ENCODE assay signal across 11 cellular contexts in the genomic region with DNA sequence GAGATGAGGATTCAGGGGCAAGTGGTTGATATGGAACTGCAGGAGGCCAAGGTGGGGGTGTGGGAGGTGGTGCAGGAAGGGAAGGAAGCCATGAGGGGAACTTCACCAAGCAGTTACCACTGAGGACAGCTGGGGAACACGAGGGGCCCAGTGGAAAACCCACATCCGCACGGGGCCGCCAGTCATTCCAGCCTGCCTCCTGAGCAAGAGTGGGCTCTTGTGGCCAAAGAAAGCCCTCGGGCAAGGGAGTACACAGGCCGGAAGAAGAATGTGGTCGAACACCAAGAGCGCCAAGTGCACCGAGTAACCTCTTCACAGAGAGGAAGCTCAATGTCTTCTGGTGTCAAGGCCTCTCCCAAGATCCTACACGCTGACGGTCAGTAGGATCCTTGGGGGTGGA.
DNase-seq lines count a peak whose midpoint lies in the region; ATAC-seq and TF ChIP-seq lines count a peak whose summit lies in the region.
"Had no signal": no experiment of that assay in that cellular context is flagged by ENCODE, and none has a peak within 500 bp of the region (broad histone marks: within the 10 kb centered on the region; RNA-seq: fewer than 3 reads in every experiment).

No MANE protein-coding gene starts in this region.

- H3K9me3 ChIP-seq in naive thymus-derived CD4-positive, alpha-beta T cell (ENCODE audit: control insufficient read depth in 2 of 3, low read length in 3 of 3): no peaks in the 10 kb centered on the region
- H3K9me3 ChIP-seq in prostate gland: no peaks in the 10 kb centered on the region
- no peaks in the 10 kb centered on the region for H3K9me3 ChIP-seq in vagina

- peaks cover 2 to 4% of the 10 kb centered on the region in 2 donors for H3K36me3 Mint-ChIP-seq in CD14-positive monocyte
- peaks cover 3% of the 10 kb centered on the region for H3K36me3 Mint-ChIP-seq in activated CD4-positive, alpha-beta memory T cell treated with anti-CD3 and anti-CD28 coated beads, Interleukin-2, amount 10 ng/mL, durations not matched to agents 7 days and 5 days (ENCODE audit: low read depth)
- peaks cover 0 to 17% (median 4%) of the 10 kb centered on the region in 5 donors for H3K36me3 Mint-ChIP-seq in naive thymus-derived CD4-positive, alpha-beta T cell

- POLR2A ChIA-PET in activated CD4-positive, alpha-beta memory T cell treated with anti-CD3 and anti-CD28 coated beads, Interleukin-2, amount 10 ng/mL, durations not matched to agents 7 days and 5 days (lab: Charles Lee): interaction anchor here (1.0 kb wide), 1 partner anchor 9 kb away, joined by 3 read pairs; no protein-coding TSS in a partner anchor
- POLR2A ChIA-PET in naive thymus-derived CD4-positive, alpha-beta T cell (lab: Charles Lee): interaction anchor here (0.6 to 2.0 kb wide), 5 partner anchors 10 to 50 kb away, joined by 3 to 5 read pairs (median 4); no protein-coding TSS in a partner anchor

- DNase-seq in CD14-positive monocyte (ENCODE audit: low spot score) (no peak), DMS153 treated with DMSO at 0.1 percent for 48 hours (lab: John Stamatoyannopoulos, UW; ENCODE audit: unreplicated experiment) (no peak), NCI-H82 (lab: John Stamatoyannopoulos, UW) (no peak), prostate gland (ENCODE audit: low spot score) (no peak), vagina (ENCODE audit: extremely low spot score in 2 of 2) (no peak)
- DNase-seq in activated CD4-positive, alpha-beta memory T cell treated with anti-CD3 and anti-CD28 coated beads, Interleukin-2, amount 10 ng/mL, durations not matched to agents 7 days and 5 days: peak; percentile 22
- peak in 1 of 9 donors; percentile 11 for DNase-seq in naive thymus-derived CD4-positive, alpha-beta T cell
- DNase-seq: activated CD4-positive, CD25-positive, alpha-beta regulatory T cell had no signal

- peak overlapping the region; percentile 69 to 82 for H3K4me3 Mint-ChIP-seq in CD14-positive monocyte
- H3K4me3 Mint-ChIP-seq in activated CD4-positive, alpha-beta memory T cell treated with anti-CD3 and anti-CD28 coated beads, Interleukin-2, amount 10 ng/mL, durations not matched to agents 7 days and 5 days: no peak overlapping the region
- H3K4me3 Mint-ChIP-seq in naive thymus-derived CD4-positive, alpha-beta T cell: peak overlapping the region in 3 of 10 donors; percentile 7 to 36 (median 8)

- peaks cover 0 to 12% of the 10 kb centered on the region in 2 donors for H3K4me1 ChIP-seq in naive thymus-derived CD4-positive, alpha-beta T cell (ENCODE audit: control insufficient read depth in 2 of 2, insufficient read depth in 2 of 2, low read length in 2 of 2)
- H3K4me1 ChIP-seq in prostate gland (replicated peaks): no peaks in the 10 kb centered on the region
- no peaks in the 10 kb centered on the region for H3K4me1 ChIP-seq in vagina

- peak overlapping the region; percentile 6 to 90 (median 48) for H3K27ac Mint-ChIP-seq in CD14-positive monocyte
- no peak overlapping the region for H3K27ac Mint-ChIP-seq in activated CD4-positive, alpha-beta memory T cell treated with anti-CD3 and anti-CD28 coated beads, Interleukin-2, amount 10 ng/mL, durations not matched to agents 7 days and 5 days
- H3K27ac Mint-ChIP-seq in naive thymus-derived CD4-positive, alpha-beta T cell: peak overlapping the region in 5 of 9 donors; percentile 4 to 62 (median 37)

- intact Hi-C loops in CD14-positive monocyte (cut with micrococcal nuclease): no loop called here
- intact Hi-C loops in naive thymus-derived CD4-positive, alpha-beta T cell (cut with micrococcal nuclease): no loop called here
- intact Hi-C loops in prostate gland (cut with DNase I): no loop called here
- intact Hi-C loops in vagina (cut with DNase I): no loop called here

- H3K4me3 ChIP-seq in naive thymus-derived CD4-positive, alpha-beta T cell (ENCODE audit: low read length): no peak overlapping the region
- H3K4me3 ChIP-seq in prostate gland (no peak overlapping the region), vagina (no peak overlapping the region)
- H3K4me3 ChIP-seq: cardiac muscle cell had no signal

- no peaks in the 10 kb centered on the region for H3K27me3 ChIP-seq in naive thymus-derived CD4-positive, alpha-beta T cell (ENCODE audit: control insufficient read depth in 2 of 2, insufficient read depth in 2 of 2, low read length in 2 of 2)
- H3K27me3 ChIP-seq in prostate gland (replicated peaks; ENCODE audit: insufficient read depth) (no peaks in the 10 kb centered on the region), vagina (no peaks in the 10 kb centered on the region)
- H3K27me3 ChIP-seq: cardiac muscle cell had no signal

- CTCF ChIA-PET in activated CD4-positive, alpha-beta memory T cell treated with anti-CD3 and anti-CD28 coated beads, Interleukin-2, amount 10 ng/mL, durations not matched to agents 7 days and 5 days (lab: Charles Lee): no interaction called here
- CTCF ChIA-PET in naive thymus-derived CD4-positive, alpha-beta T cell (lab: Charles Lee): interaction anchor here (0.9 to 1.4 kb wide), 2 partner anchors 9 to 11 kb away, joined by 3 read pairs; no protein-coding TSS in a partner anchor

- TF ChIP-seq POLR2A in prostate gland (IDR thresholded peaks at IDR 0.05): no peak
- no peak for TF ChIP-seq POLR2A in vagina (IDR thresholded peaks at IDR 0.05)

- H3K27ac ChIP-seq in naive thymus-derived CD4-positive, alpha-beta T cell (ENCODE audit: low read depth, low read length): no peak overlapping the region
- no peak overlapping the region for H3K27ac ChIP-seq in prostate gland
- no peak overlapping the region for H3K27ac ChIP-seq in vagina
- H3K27ac ChIP-seq: cardiac muscle cell had no signal

- WGBS in prostate gland: 84% methylated on average over 11 of the region's 11 CpGs

- peak; percentile 90 for ATAC-seq in GM21423 (IDR thresholded peaks at IDR 0.05; ENCODE audit: unreplicated experiment)
- ATAC-seq in naive thymus-derived CD4-positive, alpha-beta T cell: peak; percentile 68
- ATAC-seq: Panc1 had no signal

- no peaks in the 10 kb centered on the region for H3K36me3 ChIP-seq in naive thymus-derived CD4-positive, alpha-beta T cell (ENCODE audit: control insufficient read depth in 2 of 3, insufficient read depth in 3 of 3, low read length in 3 of 3)
- H3K36me3 ChIP-seq in prostate gland (no peaks in the 10 kb centered on the region), vagina (no peaks in the 10 kb centered on the region)
- H3K36me3 ChIP-seq: cardiac muscle cell had no signal

- H3K27me3 Mint-ChIP-seq in CD14-positive monocyte (ENCODE audit: low read depth in 3 of 3): peaks cover 0 to 3% (median 1%) of the 10 kb centered on the region in 3 donors
- H3K27me3 Mint-ChIP-seq in activated CD4-positive, alpha-beta memory T cell treated with anti-CD3 and anti-CD28 coated beads, Interleukin-2, amount 10 ng/mL, durations not matched to agents 7 days and 5 days: no peaks in the 10 kb centered on the region
- H3K27me3 Mint-ChIP-seq in naive thymus-derived CD4-positive, alpha-beta T cell: no peaks in the 10 kb centered on the region

- peaks cover 4 to 9% (median 8%) of the 10 kb centered on the region in 7 donors for H3K9me3 Mint-ChIP-seq in CD14-positive monocyte
- H3K9me3 Mint-ChIP-seq in activated CD4-positive, alpha-beta memory T cell treated with anti-CD3 and anti-CD28 coated beads, Interleukin-2, amount 10 ng/mL, durations not matched to agents 7 days and 5 days: peaks cover 11% of the 10 kb centered on the region
- H3K9me3 Mint-ChIP-seq in naive thymus-derived CD4-positive, alpha-beta T cell: peaks cover 0 to 13% (median 4%) of the 10 kb centered on the region in 11 donors

- peaks cover 32% of the 10 kb centered on the region for H3K4me1 Mint-ChIP-seq in CD14-positive monocyte
- H3K4me1 Mint-ChIP-seq in activated CD4-positive, alpha-beta memory T cell treated with anti-CD3 and anti-CD28 coated beads, Interleukin-2, amount 10 ng/mL, durations not matched to agents 7 days and 5 days: peaks cover 13% of the 10 kb centered on the region
- peaks cover 20 to 45% (median 40%) of the 10 kb centered on the region in 7 donors for H3K4me1 Mint-ChIP-seq in naive thymus-derived CD4-positive, alpha-beta T cell

- TF ChIP-seq CTCF in CD14-positive monocyte (IDR thresholded peaks at IDR 0.05): no peak
- no peak for TF ChIP-seq CTCF in prostate gland (IDR thresholded peaks at IDR 0.05)
- no peak for TF ChIP-seq CTCF in vagina (IDR thresholded peaks at IDR 0.05)
